ENCODE assay signal across 1 cellular context in genomic region chr5:65999061-65999723, GRCh38.
TF ChIP-seq lines count a peak whose summit lies in the region.

No MANE protein-coding gene starts in this region.

TF ChIP-seq in HepG2, 621 proteins besides CTCF, POLR2A, EP300 and RAD21 (continued from another document):
- no peak for TF ChIP-seq ZNF414 (CRISPR knock-in tag; IDR thresholded peaks at IDR 0.05)
- no peak for TF ChIP-seq ZNF567 (CRISPR knock-in tag; IDR thresholded peaks at IDR 0.05; ENCODE audit: borderline replicate concordance)
- no peak for TF ChIP-seq SP1 (IDR thresholded peaks at IDR 0.05)
- no peak for TF ChIP-seq SP1 (CRISPR knock-in tag; IDR thresholded peaks at IDR 0.05)
- TF ChIP-seq ZNF710 (CRISPR knock-in tag; IDR thresholded peaks at IDR 0.05; ENCODE audit: borderline replicate concordance) = no peak
